Comparison of ENCODE assay signal across 7 cellular contexts in genomic region chr17:35808962-35809854, GRCh38.
DNase-seq lines count a peak whose midpoint lies in the region; ATAC-seq and TF ChIP-seq lines count a peak whose summit lies in the region.

TAF15 (plus strand) TSS chr17:35809484; CDS start chr17:35809570, 86 bp downstream.

- peak; percentile 97 for DNase-seq in NCI-H2029 treated with DMSO at 0.1 percent for 48 hours (lab: John Stamatoyannopoulos, UW)
- DNase-seq in T-helper 9 cell = peak; percentile 92
- DNase-seq in astrocyte of the hippocampus (ENCODE audit: low read depth, low spot score) = peak; percentile 99
- DNase-seq in hippocampal formation (lab: John Stamatoyannopoulos, UW) = peak; percentile 95 to 99
- DNase-seq in retinal pigment epithelial cell (ENCODE audit: low read depth) = peak; percentile 97

- ATAC-seq in GM18508 (IDR thresholded peaks at IDR 0.05; ENCODE audit: insufficient read depth, unreplicated experiment) = peak; percentile 67
- ATAC-seq in HG03025 (IDR thresholded peaks at IDR 0.05; ENCODE audit: low FRiP score, unreplicated experiment) = peak; percentile 95

- peak within 1 kb of the TSS; percentile 70 for H3K4me3 ChIP-seq in retinal pigment epithelial cell (ENCODE audit: low read length)

- TF ChIP-seq CTCF in retinal pigment epithelial cell (conservative IDR thresholded peaks at IDR 0.05; ENCODE audit: low read depth, low read length) = peak; percentile 90

Comparison
In these comparisons a context has a peak if more than half of its experiments do, and no peak if none do; other contexts are left out.
1. Peak in every context shown above with its lines: DNase-seq, ATAC-seq and H3K4me3 ChIP-seq.